Comparison of ENCODE assay signal across 5 cellular contexts in the genomic region with DNA sequence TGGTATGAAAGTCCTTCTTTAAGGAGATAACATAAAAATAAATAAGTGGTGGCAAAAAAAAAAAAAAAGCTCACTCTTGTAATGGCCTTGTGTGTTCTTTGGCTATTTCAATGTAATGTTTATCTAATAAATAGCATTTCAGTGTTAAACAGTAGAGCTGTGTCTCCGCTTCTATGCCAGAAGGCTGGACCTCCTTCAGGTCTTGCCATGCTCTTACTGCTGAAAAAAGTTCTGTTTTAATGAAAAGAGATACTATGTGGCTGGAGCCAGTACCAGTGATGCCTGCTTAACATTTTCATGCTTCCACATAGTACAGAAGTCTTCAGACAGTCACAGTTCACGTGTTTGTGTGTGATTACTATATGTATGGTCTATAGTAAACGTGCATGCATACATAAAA.
"Had no signal": no experiment of that assay in that cellular context is flagged by ENCODE, and none has a peak within 500 bp of the region (broad histone marks: within the 10 kb centered on the region; RNA-seq: fewer than 3 reads in every experiment).

No MANE protein-coding gene starts in this region.

- DNase-seq: IMR-90, KBM-7 had no signal

- ATAC-seq: HepG2, K562 had no signal

- H3K4me3 ChIP-seq: K562 had no signal

- H3K27ac ChIP-seq: HL-60 had no signal
